ENCODE assay signal across 8 cellular contexts in the genomic region with DNA sequence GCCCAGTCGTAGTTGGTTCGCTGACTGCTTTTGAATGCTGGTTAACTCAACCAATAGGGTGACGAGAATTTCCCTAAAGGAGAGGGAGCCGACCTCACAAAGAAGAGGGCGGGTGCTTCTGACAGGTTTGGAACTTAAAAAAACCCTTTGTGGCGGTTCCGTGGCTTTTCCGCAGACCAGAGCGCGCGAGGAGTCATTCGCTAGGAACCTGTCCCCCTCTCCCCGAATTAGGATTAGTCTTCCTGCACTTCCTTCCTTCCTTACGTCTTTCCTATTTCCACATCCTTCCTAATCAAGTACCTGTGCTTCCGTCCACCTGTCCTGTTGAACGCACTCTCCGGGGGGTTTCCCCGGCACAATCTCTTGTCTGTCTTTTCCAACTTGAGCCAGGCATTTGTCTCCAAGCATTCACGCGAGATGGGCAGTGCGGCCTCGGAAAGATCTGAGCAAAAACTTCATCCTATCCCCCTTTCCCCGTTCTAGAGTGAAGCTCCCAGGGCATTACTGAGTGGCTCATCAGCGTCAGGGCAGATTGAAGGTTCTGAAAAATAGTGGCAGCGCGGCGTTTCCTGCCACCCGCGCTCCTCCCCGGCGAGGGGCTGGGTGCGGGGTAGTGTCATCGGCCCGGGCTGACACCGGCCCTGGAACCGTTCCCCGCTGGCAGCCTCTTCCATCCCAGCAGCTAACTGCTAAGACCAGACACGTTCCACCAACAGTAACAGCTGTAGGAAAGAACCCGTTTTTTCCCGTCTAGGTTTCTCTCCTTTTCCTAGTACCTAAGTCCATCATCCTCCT. TPM values are rescaled to one million over a fixed set of nuclear protein-coding genes. Genes with fewer than 3 reads are reported as not detected.
DNase-seq lines count a peak whose midpoint lies in the region; ATAC-seq and TF ChIP-seq lines count a peak whose summit lies in the region.

No MANE protein-coding gene starts in this region.

- H3K4me1 ChIP-seq in BE2C: no peaks in the 10 kb centered on the region
- no peaks in the 10 kb centered on the region for H3K4me1 ChIP-seq in colonic mucosa

- peak overlapping the region; percentile 59 to 100 for H3K9ac ChIP-seq in colonic mucosa (ENCODE audit: low read depth in 2 of 2, low read length in 2 of 2)

- peak; percentile 83 for ATAC-seq in HG03442 (IDR thresholded peaks at IDR 0.05; ENCODE audit: unreplicated experiment)

- H3K9me3 ChIP-seq in BE2C (no peaks in the 10 kb centered on the region), colonic mucosa (no peaks in the 10 kb centered on the region)

- H3K4me3 ChIP-seq in BE2C (ENCODE audit: low read depth, low read length) (peak overlapping the region; percentile 88), colonic mucosa (peak overlapping the region; percentile 75)

- no peaks in the 10 kb centered on the region for H3K27me3 ChIP-seq in BE2C
- no peaks in the 10 kb centered on the region for H3K27me3 ChIP-seq in colonic mucosa
- H3K27me3 ChIP-seq in layer of hippocampus (ENCODE audit: control insufficient read depth, insufficient read depth, low read length): no peaks in the 10 kb centered on the region

- TF ChIP-seq CTCF in BE2C (IDR thresholded peaks at IDR 0.05; ENCODE audit: low read depth, low read length): no peak
- TF ChIP-seq CTCF in colonic mucosa (IDR thresholded peaks at IDR 0.05): no peak

- DNase-seq in BE2C (peak; percentile 85), GM19238 (ENCODE audit: insufficient read length, low spot score) (peak; percentile 83), NCI-H524 treated with DMSO at 0.1 percent for 48 hours (lab: John Stamatoyannopoulos, UW) (peak; percentile 89), colonic mucosa (peak; percentile 92)
- DNase-seq in activated CD4-positive, alpha-beta T cell treated with anti-CD3 and anti-CD28 coated beads for 48 hours: peak; percentile 82
- DNase-seq in stimulated activated CD4-positive, alpha-beta T cell treated with anti-CD3 and anti-CD28 coated beads, Interleukin-1b, Interleukin-23, amount 100 ng/mL, for 4 hours (ENCODE audit: low read depth in 2 of 2): peak; percentile 45 to 72

- intact Hi-C loops in colonic mucosa (cut with DNase I): no loop called here

- no peaks in the 10 kb centered on the region; the same call in 1 of the 2 replicates for H3K36me3 ChIP-seq in BE2C
- no peaks in the 10 kb centered on the region for H3K36me3 ChIP-seq in colonic mucosa

- H3K27ac ChIP-seq in colonic mucosa (peak overlapping the region; percentile 97), layer of hippocampus (ENCODE audit: low read depth, low read length) (peak overlapping the region; percentile 90)

RNA-seq across cellular contexts. Expression of a gene that starts 1.5 kb away (rescaled TPM):
- 30.3 TPM for polyA plus RNA-seq in BE2C (2012; ENCODE audit: insufficient read depth, insufficient read length, low read depth)
- total RNA-seq in colonic mucosa: 10 to 100 TPM; 45.8 to 52.3 TPM

Comparison
In these comparisons a context has a peak if more than half of its experiments do, and no peak if none do; other contexts are left out.
1. Peak in every context shown above with its lines: DNase-seq, ATAC-seq, H3K4me3 ChIP-seq and H3K27ac ChIP-seq.